In genomic region chr5:133396187-133396621, GRCh38 we compare ENCODE assay signal across 16 cellular contexts.
DNase-seq lines count a peak whose midpoint lies in the region; ATAC-seq and TF ChIP-seq lines count a peak whose summit lies in the region.
"Had no signal": no experiment of that assay in that cellular context is flagged by ENCODE, and none has a peak within 500 bp of the region (broad histone marks: within the 10 kb centered on the region; RNA-seq: fewer than 3 reads in every experiment).

No MANE protein-coding gene starts in this region.

- H2AFZ ChIP-seq in neural progenitor cell (replicated peaks): no peak overlapping the region

- H3K9me3 ChIP-seq in DOHH2 (ENCODE audit: control insufficient read depth, insufficient read depth, low read length) (no peaks in the 10 kb centered on the region), endodermal cell (ENCODE audit: control insufficient read depth, low read length) (no peaks in the 10 kb centered on the region), neural progenitor cell (ENCODE audit: low read depth) (no peaks in the 10 kb centered on the region)
- H3K9me3 ChIP-seq: SJCRH30, stomach had no signal

- no peaks in the 10 kb centered on the region for H3K36me3 ChIP-seq in DOHH2 (ENCODE audit: control insufficient read depth, low read length)
- H3K36me3 ChIP-seq in endodermal cell (ENCODE audit: control insufficient read depth, insufficient read depth, low read length): no peaks in the 10 kb centered on the region
- no peaks in the 10 kb centered on the region for H3K36me3 ChIP-seq in neural progenitor cell
- H3K36me3 ChIP-seq: SJCRH30, stomach had no signal

- H3K9me2 ChIP-seq in DOHH2 (replicated peaks; ENCODE audit: control insufficient read depth, low read length): no peaks in the 10 kb centered on the region

- peak overlapping the region; percentile 56 for H3K4me3 ChIP-seq in DOHH2 (ENCODE audit: low read length)
- H3K4me3 ChIP-seq in endodermal cell (ENCODE audit: low read length): no peak overlapping the region
- H3K4me3 ChIP-seq in neural progenitor cell: no peak overlapping the region
- H3K4me3 ChIP-seq: SJCRH30, stomach had no signal

- peaks cover 5% of the 10 kb centered on the region; the same call in 1 of the 2 replicates for H3F3A ChIP-seq in DOHH2 (ENCODE audit: control insufficient read depth, insufficient read depth)
- peaks cover 19% of the 10 kb centered on the region for H3F3A ChIP-seq in neural progenitor cell (ENCODE audit: low read depth)

- H3K27me3 Mint-ChIP-seq in endodermal cell (ENCODE audit: insufficient read depth) (no peaks in the 10 kb centered on the region), neural progenitor cell (ENCODE audit: insufficient read depth, low read depth) (peaks cover 11% of the 10 kb centered on the region)

- ATAC-seq in GM21515 (IDR thresholded peaks at IDR 0.05; ENCODE audit: unreplicated experiment): no peak
- no peak for ATAC-seq in GM19467 (IDR thresholded peaks at IDR 0.05; ENCODE audit: unreplicated experiment)

- peak overlapping the region; percentile 72 for H3K4me2 ChIP-seq in DOHH2 (ENCODE audit: low read length)
- peak overlapping the region; percentile 70 for H3K4me2 ChIP-seq in neural progenitor cell

- H3K79me2 ChIP-seq in DOHH2 (ENCODE audit: control insufficient read depth, low read length): no peaks in the 10 kb centered on the region
- H3K79me2 ChIP-seq in neural progenitor cell (ENCODE audit: low read depth): no peaks in the 10 kb centered on the region

- H3K4me1 Mint-ChIP-seq in endodermal cell: peaks cover 5% of the 10 kb centered on the region
- peaks cover 43% of the 10 kb centered on the region for H3K4me1 Mint-ChIP-seq in neural progenitor cell

- DNase-seq in NAMALWA (ENCODE audit: low spot score): peak; percentile 3
- DNase-seq in endodermal cell: peak; percentile 83
- DNase-seq in neural progenitor cell (ENCODE audit: low spot score): peak; percentile 90
- no peak for DNase-seq in EL
- DNase-seq in DMS79 treated with DMSO at 0.1 percent for 48 hours (lab: John Stamatoyannopoulos, UW): no peak
- DNase-seq: activated CD4-positive, alpha-beta T cell treated with anti-CD3 and anti-CD28 coated beads for 1 hour; activated naive CD4-positive, alpha-beta T cell; COR-L47; NCI-H1105 treated with DMSO at 0.1 percent for 48 hours; NCI-H2171; stomach had no signal

- no peak overlapping the region for H3K27ac Mint-ChIP-seq in endodermal cell
- H3K27ac Mint-ChIP-seq in neural progenitor cell: peak overlapping the region; percentile 80
- H3K27ac Mint-ChIP-seq: T-helper 2 cell treated with Interferon-gamma antibody and Interleukin-4, amounts not matched to agents 5 μg/mL and 100 μg/mL, for 36 hours had no signal

- peaks cover 11% of the 10 kb centered on the region for H3K9me3 Mint-ChIP-seq in endodermal cell
- peaks cover 7% of the 10 kb centered on the region for H3K9me3 Mint-ChIP-seq in neural progenitor cell
- H3K9me3 Mint-ChIP-seq: T-helper 2 cell treated with Interferon-gamma antibody and Interleukin-4, amounts not matched to agents 5 μg/mL and 100 μg/mL, for 36 hours had no signal

- H3K4me3 Mint-ChIP-seq in endodermal cell: no peak overlapping the region
- no peak overlapping the region for H3K4me3 Mint-ChIP-seq in neural progenitor cell
- H3K4me3 Mint-ChIP-seq: T-helper 2 cell treated with Interferon-gamma antibody and Interleukin-4, amounts not matched to agents 5 μg/mL and 100 μg/mL, for 36 hours had no signal

- TF ChIP-seq CTCF in DOHH2 (IDR thresholded peaks at IDR 0.05; ENCODE audit: low read depth, low read length, poor library complexity, severe bottlenecking) (no peak), endodermal cell (conservative IDR thresholded peaks at IDR 0.05) (no peak), neural progenitor cell (IDR thresholded peaks at IDR 0.05) (no peak)

- H3K27ac ChIP-seq in DOHH2 (ENCODE audit: low read depth, low read length) (peak overlapping the region; percentile 79), endodermal cell (ENCODE audit: low read depth, low read length) (peak overlapping the region; percentile 24), neural progenitor cell (peak overlapping the region; percentile 83)
- H3K27ac ChIP-seq: SJCRH30, stomach had no signal

- H3K9ac ChIP-seq in endodermal cell (ENCODE audit: extremely low read depth, low read length, poor library complexity, severe bottlenecking) (no peak overlapping the region), neural progenitor cell (no peak overlapping the region)

- H3K4me1 ChIP-seq in DOHH2 (ENCODE audit: control insufficient read depth, low read length) (peaks cover 31% of the 10 kb centered on the region), endodermal cell (ENCODE audit: control insufficient read depth, insufficient read depth, low read length) (no peaks in the 10 kb centered on the region), neural progenitor cell (peaks cover 31% of the 10 kb centered on the region)
- H3K4me1 ChIP-seq: SJCRH30, stomach had no signal

- H4K20me1 ChIP-seq in DOHH2 (ENCODE audit: control insufficient read depth, insufficient read depth, low read depth, low read length) (no peaks in the 10 kb centered on the region), neural progenitor cell (ENCODE audit: low read depth) (no peaks in the 10 kb centered on the region)

- H3K36me3 Mint-ChIP-seq in endodermal cell (ENCODE audit: low read depth): no peaks in the 10 kb centered on the region
- no peaks in the 10 kb centered on the region for H3K36me3 Mint-ChIP-seq in neural progenitor cell

- H3K27me3 ChIP-seq in DOHH2 (ENCODE audit: control insufficient read depth, low read length): no peaks in the 10 kb centered on the region
- H3K27me3 ChIP-seq in endodermal cell (ENCODE audit: control insufficient read depth, insufficient read depth, low read length, poor library complexity, severe bottlenecking): no peaks in the 10 kb centered on the region
- H3K27me3 ChIP-seq in neural progenitor cell: no peaks in the 10 kb centered on the region
- H3K27me3 ChIP-seq: SJCRH30, stomach had no signal

- 67 to 87% methylated on average over 5 to 6 of the region's 6 CpGs for WGBS in endodermal cell (ENCODE audit: insufficient coverage in 1 of 2, insufficient read length in 1 of 2), 2 experiments

Comparison
In these comparisons a context has a peak if more than half of its experiments do, and no peak if none do; other contexts are left out.
1. H3K27ac ChIP-seq: peak in every context shown above with its lines; median percentile 83 in neural progenitor cell; 79 in DOHH2; 24 in endodermal cell.
2. DNase-seq: peak in NAMALWA (single experiment), endodermal cell (single experiment) and neural progenitor cell (single experiment); none in EL (single experiment) and DMS79 treated with DMSO at 0.1 percent for 48 hours (single experiment).